8 cellular contexts compared by ENCODE assay signal in the genomic region with DNA sequence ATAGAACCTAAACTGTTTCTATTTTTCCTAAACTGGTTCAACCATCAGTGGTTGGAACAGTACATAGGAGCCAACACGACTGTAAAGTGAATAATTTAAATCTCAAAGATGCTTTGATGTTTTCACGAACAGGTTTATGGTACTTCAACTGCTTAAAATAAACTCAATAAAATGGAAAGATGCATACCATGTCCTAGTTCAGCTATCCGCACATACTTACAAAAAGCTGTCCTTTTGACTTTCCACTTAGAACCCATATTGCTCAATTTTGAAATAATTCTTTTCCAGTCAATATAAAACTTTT. TPM values are rescaled to one million over a fixed set of nuclear protein-coding genes. Genes with fewer than 3 reads are reported as not detected.
DNase-seq lines count a peak whose midpoint lies in the region; ATAC-seq and TF ChIP-seq lines count a peak whose summit lies in the region.

No MANE protein-coding gene starts in this region.

- CTCF ChIA-PET in activated naive CD4-positive, alpha-beta T cell treated with anti-CD3 and anti-CD28 coated beads, Interleukin-2, amount 10 ng/mL, durations not matched to agents 7 days and 5 days (lab: Charles Lee), result interaction anchor here (0.6 to 2.3 kb wide), 6 partner anchors 20 to 564 kb away, joined by 3 to 6 read pairs (median 4); no protein-coding TSS in a partner anchor

- H3K4me1 ChIP-seq in tibial nerve, result peaks cover 0 to 55% (median 21%) of the 10 kb centered on the region in 4 donors

- H3K4me3 ChIP-seq in kidney epithelial cell (ENCODE audit: low read depth, low read length), result peak overlapping the region; percentile 66
- H3K4me3 ChIP-seq in tibial nerve, result peak overlapping the region; percentile 46 to 96 (median 80)

- WGBS in tibial nerve, 2 donors, result 4 to 7% methylated on average over 3 of the region's 3 CpGs

- H3K27ac ChIP-seq in tibial nerve, result peak overlapping the region; percentile 32 to 98 (median 94)

- no peak for TF ChIP-seq EP300 in tibial nerve (IDR thresholded peaks at IDR 0.05)

- peak overlapping the region; percentile 92 for H3K27ac Mint-ChIP-seq in activated naive CD4-positive, alpha-beta T cell treated with anti-CD3 and anti-CD28 coated beads, Interleukin-2, amount 10 ng/mL, durations not matched to agents 7 days and 5 days
- peak overlapping the region; percentile 90 to 92 for H3K27ac Mint-ChIP-seq in activated naive CD4-positive, alpha-beta T cell treated with anti-CD3 and anti-CD28 coated beads, Interleukin-2, amount 50 U/mL, for 72 hours

- ATAC-seq in activated naive CD4-positive, alpha-beta T cell treated with anti-CD3 and anti-CD28 coated beads, Interleukin-2, amount 50 U/mL, for 72 hours, result no peak
- ATAC-seq in GM19395 (IDR thresholded peaks at IDR 0.05; ENCODE audit: unreplicated experiment) (no peak), GM21423 (IDR thresholded peaks at IDR 0.05; ENCODE audit: unreplicated experiment) (no peak)

- peaks cover 38% of the 10 kb centered on the region for H3K4me1 Mint-ChIP-seq in activated naive CD4-positive, alpha-beta T cell treated with anti-CD3 and anti-CD28 coated beads, Interleukin-2, amount 10 ng/mL, durations not matched to agents 7 days and 5 days

- H3K36me3 ChIP-seq in kidney epithelial cell (ENCODE audit: control insufficient read depth, insufficient read depth, low read length) (no peaks in the 10 kb centered on the region), tibial nerve (no peaks in the 10 kb centered on the region)

- H3K27me3 ChIP-seq in kidney epithelial cell (ENCODE audit: control insufficient read depth, insufficient read depth, low read length), result no peaks in the 10 kb centered on the region
- H3K27me3 ChIP-seq in tibial nerve, result no peaks in the 10 kb centered on the region

- TF ChIP-seq POLR2A in tibial nerve (IDR thresholded peaks at IDR 0.05), result no peak

- no peak for DNase-seq in activated naive CD4-positive, alpha-beta T cell treated with anti-CD3 and anti-CD28 coated beads, Interleukin-2, amount 10 ng/mL, durations not matched to agents 7 days and 5 days
- DNase-seq in activated naive CD4-positive, alpha-beta T cell (lab: John Stamatoyannopoulos, UW), result no peak
- DNase-seq in activated naive CD4-positive, alpha-beta T cell treated with anti-CD3 and anti-CD28 coated beads, Interleukin-2, amount 50 U/mL, for 72 hours (ENCODE audit: low spot score in 2 of 2), result no peak
- DNase-seq in kidney epithelial cell (ENCODE audit: low read depth) (no peak), tibial nerve (ENCODE audit: low spot score in 2 of 2) (no peak), NCI-H2107 treated with DMSO at 0.1 percent for 48 hours (lab: John Stamatoyannopoulos, UW; ENCODE audit: unreplicated experiment) (no peak)

- peaks cover 10% of the 10 kb centered on the region for H3K36me3 Mint-ChIP-seq in activated naive CD4-positive, alpha-beta T cell treated with anti-CD3 and anti-CD28 coated beads, Interleukin-2, amount 10 ng/mL, durations not matched to agents 7 days and 5 days
- peaks cover 3 to 16% of the 10 kb centered on the region in 2 donors for H3K36me3 Mint-ChIP-seq in activated naive CD4-positive, alpha-beta T cell treated with anti-CD3 and anti-CD28 coated beads, Interleukin-2, amount 50 U/mL, for 72 hours

- TF ChIP-seq CTCF in kidney epithelial cell (IDR thresholded peaks at IDR 0.05; ENCODE audit: insufficient read depth, low read length, poor library complexity, severe bottlenecking) (no peak), tibial nerve (IDR thresholded peaks at IDR 0.05) (no peak)

- H3K27me3 Mint-ChIP-seq in activated naive CD4-positive, alpha-beta T cell treated with anti-CD3 and anti-CD28 coated beads, Interleukin-2, amount 10 ng/mL, durations not matched to agents 7 days and 5 days, result no peaks in the 10 kb centered on the region

- H3K9me3 Mint-ChIP-seq in activated naive CD4-positive, alpha-beta T cell treated with anti-CD3 and anti-CD28 coated beads, Interleukin-2, amount 10 ng/mL, durations not matched to agents 7 days and 5 days, result no peaks in the 10 kb centered on the region
- peaks cover 0 to 2% of the 10 kb centered on the region in 2 donors for H3K9me3 Mint-ChIP-seq in activated naive CD4-positive, alpha-beta T cell treated with anti-CD3 and anti-CD28 coated beads, Interleukin-2, amount 50 U/mL, for 72 hours

- peak overlapping the region; percentile 99 for H3K4me3 Mint-ChIP-seq in activated naive CD4-positive, alpha-beta T cell treated with anti-CD3 and anti-CD28 coated beads, Interleukin-2, amount 10 ng/mL, durations not matched to agents 7 days and 5 days

- H3K9me3 ChIP-seq in tibial nerve, result no peaks in the 10 kb centered on the region

RNA-seq across cellular contexts. Expression of gene CMTM6, which starts 0.9 kb away (rescaled TPM):
- 10 to 100 TPM; 38.1 to 72.7 TPM for total RNA-seq in activated naive CD4-positive, alpha-beta T cell treated with anti-CD3 and anti-CD28 coated beads, Interleukin-2, amount 50 U/mL, for 72 hours
- total RNA-seq in kidney epithelial cell, result 83.7 and 102 TPM in 2 replicates
- 10 to 100 TPM; 67.8 to 73.3 (median 70.6) TPM for total RNA-seq in tibial nerve
